ENCODE assay signal across 1 cellular context in genomic region chr3:15637131-15637951, GRCh38.
TF ChIP-seq lines count a peak whose summit lies in the region.

No MANE protein-coding gene starts in this region.

TF ChIP-seq in GM12878, 131 proteins besides CTCF, POLR2A, EP300 and RAD21 (continued from another document and continues in another):
- TF ChIP-seq MTA2 (IDR thresholded peaks at IDR 0.05; ENCODE audit: low read depth) = peak; percentile 72
- peak; percentile 71 for TF ChIP-seq CREB1 (IDR thresholded peaks at IDR 0.05; ENCODE audit: low read depth)
- no peak for TF ChIP-seq SREBF1 (IDR thresholded peaks at IDR 0.05; ENCODE audit: low read length)
- peak; percentile 37; the same call in 1 of the 2 replicates for TF ChIP-seq RELB (IDR thresholded peaks at IDR 0.05; ENCODE audit: low read depth)
- TF ChIP-seq BCL11A (IDR thresholded peaks at IDR 0.05; ENCODE audit: low read depth, low read length) = no peak
- TF ChIP-seq E2F4 (IDR thresholded peaks at IDR 0.05; ENCODE audit: low read depth, low read length) = no peak
- no peak for TF ChIP-seq BMI1 (IDR thresholded peaks at IDR 0.05; ENCODE audit: borderline replicate concordance)
- no peak for TF ChIP-seq TAF1 (IDR thresholded peaks at IDR 0.05; ENCODE audit: borderline replicate concordance, low read depth, low read length)
- no peak for TF ChIP-seq HCFC1 (IDR thresholded peaks at IDR 0.05; ENCODE audit: low read length)
- no peak for TF ChIP-seq CBX3 (IDR thresholded peaks at IDR 0.05; ENCODE audit: borderline replicate concordance, low read depth)
- no peak for TF ChIP-seq LARP7 (IDR thresholded peaks at IDR 0.05)
- TF ChIP-seq ZSCAN29 (IDR thresholded peaks at IDR 0.05) = no peak
- no peak for TF ChIP-seq MLLT1 (IDR thresholded peaks at IDR 0.05)
- no peak for TF ChIP-seq TBL1XR1 (IDR thresholded peaks at IDR 0.05; ENCODE audit: low read depth, low read length)
- TF ChIP-seq PAX8 (IDR thresholded peaks at IDR 0.05) = no peak
- no peak for TF ChIP-seq ELK1 (IDR thresholded peaks at IDR 0.05; ENCODE audit: low read depth, low read length)
- TF ChIP-seq MEF2B (IDR thresholded peaks at IDR 0.05; ENCODE audit: partially characterized antibody, poor library complexity, severe bottlenecking) = peak; percentile 24
- no peak for TF ChIP-seq IRF5 (IDR thresholded peaks at IDR 0.05; ENCODE audit: borderline replicate concordance)
- TF ChIP-seq SUZ12 (IDR thresholded peaks at IDR 0.05; ENCODE audit: unreplicated experiment) = no peak
- no peak for TF ChIP-seq ZNF687 (IDR thresholded peaks at IDR 0.05)
- no peak for TF ChIP-seq ASH2L (IDR thresholded peaks at IDR 0.05; ENCODE audit: borderline replicate concordance, low read depth)
- peak; percentile 47; the same call in 1 of the 2 replicates for TF ChIP-seq NFIC (IDR thresholded peaks at IDR 0.05; ENCODE audit: low read depth, low read length)
- no peak for TF ChIP-seq PAX5 (IDR thresholded peaks at IDR 0.05; ENCODE audit: borderline replicate concordance, low read depth, low read length)
- no peak for TF ChIP-seq SP1 (IDR thresholded peaks at IDR 0.05; ENCODE audit: low read depth, low read length)
- TF ChIP-seq STAT1 (conservative IDR thresholded peaks at IDR 0.05) = no peak
- TF ChIP-seq ZNF622 (IDR thresholded peaks at IDR 0.05) = no peak
- no peak for TF ChIP-seq RCOR1 (conservative IDR thresholded peaks at IDR 0.05; ENCODE audit: low read depth, low read length)
- TF ChIP-seq ETV6 (conservative IDR thresholded peaks at IDR 0.05 in 1 of 2, IDR thresholded peaks at IDR 0.05 in 1 of 2; ENCODE audit: borderline replicate concordance in 1 of 2, low read depth in 1 of 2) = 0 out of 4 replicates have a peak, but pooled peaks of 1 of the 2 experiments have one; percentile 27
- no peak for TF ChIP-seq SIX5 (IDR thresholded peaks at IDR 0.05; ENCODE audit: low read depth, low read length, severe bottlenecking)
- TF ChIP-seq GATAD2B (conservative IDR thresholded peaks at IDR 0.05; ENCODE audit: low read depth) = no peak
- TF ChIP-seq BCLAF1 (IDR thresholded peaks at IDR 0.05) = no peak
- TF ChIP-seq SMAD5 (IDR thresholded peaks at IDR 0.05; ENCODE audit: low read depth) = no peak
- TF ChIP-seq NFXL1 (IDR thresholded peaks at IDR 0.05; ENCODE audit: borderline replicate concordance) = no peak
- no peak for TF ChIP-seq CHD1 (IDR thresholded peaks at IDR 0.05; ENCODE audit: low read depth, low read length)
- TF ChIP-seq TCF12 (IDR thresholded peaks at IDR 0.05; ENCODE audit: low read depth, low read length) = peak; percentile 60; the same call in 1 of the 2 replicates
- no peak for TF ChIP-seq JUND (IDR thresholded peaks at IDR 0.05; ENCODE audit: low read depth, low read length)
- no peak for TF ChIP-seq TCF7 (IDR thresholded peaks at IDR 0.05; ENCODE audit: borderline replicate concordance)
- TF ChIP-seq FOXK2 (IDR thresholded peaks at IDR 0.05) = no peak
- TF ChIP-seq NBN (IDR thresholded peaks at IDR 0.05) = 0 out of 2 replicates have a peak, but pooled peaks have one; percentile 15
- no peak for TF ChIP-seq ZBED1 (IDR thresholded peaks at IDR 0.05; ENCODE audit: borderline replicate concordance)
- no peak for TF ChIP-seq ESRRA (IDR thresholded peaks at IDR 0.05; ENCODE audit: low read length)
- no peak for TF ChIP-seq REST (IDR thresholded peaks at IDR 0.05; ENCODE audit: low read depth, low read length)
- no peak for TF ChIP-seq SKIL (IDR thresholded peaks at IDR 0.05; ENCODE audit: low read depth, poor library complexity, severe bottlenecking)
- no peak for TF ChIP-seq HDGF (IDR thresholded peaks at IDR 0.05)
- TF ChIP-seq MYC (IDR thresholded peaks at IDR 0.05; ENCODE audit: insufficient read depth, insufficient read length, insufficient replicate concordance, low read length, severe bottlenecking) = no peak
